Comparison of ENCODE assay signal across 11 cellular contexts in genomic region chr11:113895367-113896155, GRCh38. TPM values are rescaled to one million over a fixed set of nuclear protein-coding genes. Genes with fewer than 3 reads are reported as not detected.
DNase-seq lines count a peak whose midpoint lies in the region; ATAC-seq and TF ChIP-seq lines count a peak whose summit lies in the region.
"Had no signal": no experiment of that assay in that cellular context is flagged by ENCODE, and none has a peak within 500 bp of the region (broad histone marks: within the 10 kb centered on the region; RNA-seq: fewer than 3 reads in every experiment).

No MANE protein-coding gene starts in this region.

- no peak overlapping the region for H2BK5ac ChIP-seq in IMR-90 (ENCODE audit: low read depth, low read length, poor library complexity, severe bottlenecking)

- no CpG with 5 or more reads among the region's 10 CpGs for WGBS in IMR-90 (ENCODE audit: extremely low coverage in 2 of 2, insufficient read length in 1 of 2), 2 experiments
- 40% methylated on average over 10 of the region's 10 CpGs for WGBS in hepatocyte (ENCODE audit: low lambda C conversion rate, missing lambda C conversion rate)

- dilution Hi-C loops in IMR-90 (cut with HindIII; ENCODE audit: low sequenced_read_pairs, unreplicated experiment), result no loop called here

- no peak overlapping the region for H2BK15ac ChIP-seq in IMR-90 (ENCODE audit: low read depth, low read length)

- H4K8ac ChIP-seq in IMR-90 (ENCODE audit: low read depth in 2 of 2, low read length in 2 of 2), result no peak overlapping the region

- no peak overlapping the region for H3K4me3 Mint-ChIP-seq in chondrocyte (ENCODE audit: unreplicated experiment)

- H3K4me2 ChIP-seq in IMR-90 (ENCODE audit: low read depth, low read length) (no peak overlapping the region), hepatocyte (no peak overlapping the region)

- no peaks in the 10 kb centered on the region for H3K36me3 Mint-ChIP-seq in chondrocyte (ENCODE audit: low read depth)

- H3K27ac Mint-ChIP-seq in chondrocyte (ENCODE audit: unreplicated experiment), result no peak overlapping the region

- no peak for TF ChIP-seq POLR2A in IMR-90 (IDR thresholded peaks at IDR 0.05; ENCODE audit: low read depth, low read length)

- POLR2A ChIA-PET in IMR-90 (lab: Charles Lee; ENCODE audit: unreplicated experiment) (no interaction called here), Panc1 (lab: Charles Lee) (interaction anchor here (0.6 kb wide), 1 partner anchor 160 kb away, joined by 9 read pairs; no protein-coding TSS in a partner anchor)

- H3K36me3 ChIP-seq in IMR-90 (ENCODE audit: control insufficient read depth, insufficient read depth, low read length), result no peaks in the 10 kb centered on the region
- H3K36me3 ChIP-seq in Panc1 (ENCODE audit: control insufficient read depth, insufficient read depth, low read length), result no peaks in the 10 kb centered on the region
- H3K36me3 ChIP-seq in left lung, result no peaks in the 10 kb centered on the region
- no peaks in the 10 kb centered on the region for H3K36me3 ChIP-seq in hepatocyte (replicated peaks; ENCODE audit: insufficient read depth, low read depth)
- H3K36me3 ChIP-seq: suprapubic skin had no signal

- H3K9ac ChIP-seq in IMR-90 (ENCODE audit: low read depth, low read length), result no peak overlapping the region

- ATAC-seq in IMR-90 (ENCODE audit: low read depth) (peak; percentile 35; the same call in 1 of the 2 replicates), Panc1 (peak; percentile 62), left lung (peak; percentile 31), GM18517 (IDR thresholded peaks at IDR 0.05; ENCODE audit: unreplicated experiment) (no peak)

- no peak overlapping the region for H3K18ac ChIP-seq in IMR-90 (ENCODE audit: low read depth, low read length)

- no peaks in the 10 kb centered on the region for H3K9me1 ChIP-seq in IMR-90 (ENCODE audit: insufficient read depth, low read length)

- H3K9me2 ChIP-seq in hepatocyte (replicated peaks; ENCODE audit: insufficient read depth), result no peaks in the 10 kb centered on the region

- no peak overlapping the region for H3K4me3 ChIP-seq in IMR-90 (ENCODE audit: insufficient read depth, low read depth, low read length)
- H3K4me3 ChIP-seq in Panc1 (ENCODE audit: low read depth in 2 of 2, low read length in 2 of 2), result no peak overlapping the region
- H3K4me3 ChIP-seq in left lung, result no peak overlapping the region
- H3K4me3 ChIP-seq in hepatocyte, result no peak overlapping the region
- H3K4me3 ChIP-seq: suprapubic skin had no signal

- DNase-seq in COLO668 (lab: John Stamatoyannopoulos, UW; ENCODE audit: unreplicated experiment), result peak; percentile 18
- DNase-seq in IMR-90, result no peak
- no peak for DNase-seq in Panc1 (ENCODE audit: low read depth, low spot score)
- no peak for DNase-seq in left lung
- no peak for DNase-seq in hepatocyte (ENCODE audit: low spot score)
- DNase-seq in activated CD4-positive, alpha-beta T cell treated with anti-CD3 and anti-CD28 coated beads for 4 hours, result no peak
- DNase-seq in chondrocyte (ENCODE audit: low spot score), result no peak
- DNase-seq: activated T-cell treated with anti-CD3 and anti-CD28 coated beads for 4 hours, SHP77 treated with DMSO at 0.1 percent for 48 hours had no signal

- H3K23ac ChIP-seq in IMR-90 (ENCODE audit: low read depth, low read length), result no peak overlapping the region

- H3K4me1 Mint-ChIP-seq in chondrocyte (ENCODE audit: low read depth), result peaks cover 9% of the 10 kb centered on the region

- H2AFZ ChIP-seq in IMR-90 (replicated peaks; ENCODE audit: low read length, poor library complexity) (no peak overlapping the region), hepatocyte (no peak overlapping the region)

- no peak overlapping the region for H3K14ac ChIP-seq in IMR-90 (replicated peaks; ENCODE audit: low read depth, low read length)

- no peak overlapping the region for H4K91ac ChIP-seq in IMR-90 (ENCODE audit: insufficient read depth, low read depth, low read length)

- no peak overlapping the region for H3K27ac ChIP-seq in IMR-90 (ENCODE audit: insufficient read depth, low read length)
- H3K27ac ChIP-seq in Panc1 (ENCODE audit: low read length), result no peak overlapping the region
- no peak overlapping the region for H3K27ac ChIP-seq in left lung
- no peak overlapping the region for H3K27ac ChIP-seq in hepatocyte
- H3K27ac ChIP-seq: suprapubic skin had no signal

- H4K20me1 ChIP-seq in IMR-90 (ENCODE audit: insufficient read depth, low read length) (no peaks in the 10 kb centered on the region), hepatocyte (ENCODE audit: insufficient read depth, poor library complexity, severe bottlenecking) (no peaks in the 10 kb centered on the region)

- H3K56ac ChIP-seq in IMR-90 (ENCODE audit: extremely low read depth, insufficient read depth, low read length), result no peak overlapping the region

- CTCF ChIA-PET in IMR-90 (lab: Yijun Ruan, JAX), result interaction anchor here (0.6 to 5.3 kb wide), 10 partner anchors 10 to 598 kb away, joined by 3 to 43 read pairs (median 4); partner anchors contain the start of gene HTR3B
- CTCF ChIA-PET in Panc1 (lab: Charles Lee), result interaction anchor here (0.7 to 2.0 kb wide), 5 partner anchors 72 to 374 kb away, joined by 3 to 26 read pairs (median 5); no protein-coding TSS in a partner anchor

- no peak overlapping the region for H3K4ac ChIP-seq in IMR-90 (ENCODE audit: low read depth, low read length)

- intact Hi-C loops in IMR-90 (cut with micrococcal nuclease) (loop anchor here (1.0 to 5.0 kb wide), 3 partner anchors 97 to 367 kb away; no protein-coding TSS in a partner anchor), Panc1 (cut with micrococcal nuclease; ENCODE audit: unreplicated experiment) (loop anchor here (1.0 to 5.0 kb wide), 2 partner anchors 97 to 367 kb away; no protein-coding TSS in a partner anchor), left lung (cut with DNase I) (loop anchor here in 1 of 2 donors (10.0 kb wide), 1 partner anchor 369 kb away; no protein-coding TSS in a partner anchor)

- H3K27me3 Mint-ChIP-seq in chondrocyte (ENCODE audit: low read depth), result peaks cover 15% of the 10 kb centered on the region

- BruUV-seq in IMR-90 (replicated peaks; lab: Mats Ljungman, UMichigan) (no TSS peak), Panc1 (replicated peaks; lab: Mats Ljungman, UMichigan) (no TSS peak)

- no peak overlapping the region for H2BK20ac ChIP-seq in IMR-90 (ENCODE audit: low read depth, low read length)

- H3K27me3 ChIP-seq in IMR-90 (ENCODE audit: control insufficient read depth, insufficient read depth, low read length), result peaks cover 9% of the 10 kb centered on the region
- peaks cover 6% of the 10 kb centered on the region; the same call in 1 of the 2 replicates for H3K27me3 ChIP-seq in Panc1 (ENCODE audit: control insufficient read depth, insufficient read depth, low read length)
- H3K27me3 ChIP-seq in left lung, result no peaks in the 10 kb centered on the region
- no peaks in the 10 kb centered on the region for H3K27me3 ChIP-seq in hepatocyte
- H3K27me3 ChIP-seq: suprapubic skin had no signal

- H3K79me1 ChIP-seq in IMR-90 (ENCODE audit: low read depth in 1 of 2, low read length in 2 of 2), result no peaks in the 10 kb centered on the region

- in situ Hi-C loops in IMR-90 (cut with MboI; ENCODE audit: low sequenced_read_pairs) (loop anchor here (5.0 kb wide), 1 partner anchor 367 kb away; no protein-coding TSS in a partner anchor), Panc1 (cut with HindIII; ENCODE audit: low pct_unique_long_range_greater_than_20kb, low sequenced_read_pairs) (no loop called here)

- H2BK120ac ChIP-seq in IMR-90 (ENCODE audit: low read depth, low read length), result no peak overlapping the region

- TF ChIP-seq RAD21 in IMR-90 (IDR thresholded peaks at IDR 0.05; ENCODE audit: low read length), result no peak

- TF ChIP-seq CTCF in IMR-90 (conservative IDR thresholded peaks at IDR 0.05; ENCODE audit: low read depth, low read length) (no peak), Panc1 (IDR thresholded peaks at IDR 0.05) (no peak), left lung (IDR thresholded peaks at IDR 0.05) (no peak), hepatocyte (IDR thresholded peaks at IDR 0.05; ENCODE audit: poor library complexity) (no peak), chondrocyte (IDR thresholded peaks at IDR 0.05) (no peak)

- no peaks in the 10 kb centered on the region for H3K9me3 Mint-ChIP-seq in chondrocyte (ENCODE audit: low read depth)

- H3K4me1 ChIP-seq in IMR-90 (ENCODE audit: control insufficient read depth, insufficient read depth, low read length), result no peaks in the 10 kb centered on the region
- H3K4me1 ChIP-seq in Panc1 (ENCODE audit: control insufficient read depth, insufficient read depth, low read length), result no peaks in the 10 kb centered on the region
- H3K4me1 ChIP-seq in left lung, result no peaks in the 10 kb centered on the region
- H3K4me1 ChIP-seq in hepatocyte (ENCODE audit: insufficient read depth), result no peaks in the 10 kb centered on the region
- H3K4me1 ChIP-seq: suprapubic skin had no signal

- H3K9me3 ChIP-seq in IMR-90 (ENCODE audit: control insufficient read depth, insufficient read depth, low read length), result no peaks in the 10 kb centered on the region
- H3K9me3 ChIP-seq in Panc1 (ENCODE audit: control insufficient read depth, insufficient read depth, low read depth, low read length), result no peaks in the 10 kb centered on the region
- no peaks in the 10 kb centered on the region for H3K9me3 ChIP-seq in left lung
- no peaks in the 10 kb centered on the region for H3K9me3 ChIP-seq in hepatocyte (ENCODE audit: low read depth)
- H3K9me3 ChIP-seq: suprapubic skin had no signal

- no peak overlapping the region for H2AK5ac ChIP-seq in IMR-90 (ENCODE audit: low read depth, low read length)

- no peak overlapping the region for H4K5ac ChIP-seq in IMR-90 (ENCODE audit: low read depth, low read length)

- H2AK9ac ChIP-seq in IMR-90 (replicated peaks; ENCODE audit: low read depth, low read length, poor library complexity), result no peak overlapping the region

- H3K79me2 ChIP-seq in hepatocyte, result no peaks in the 10 kb centered on the region

TF ChIP-seq in IMR-90, 13 proteins besides CTCF, POLR2A, EP300 and RAD21 (continues in another document):
- TF ChIP-seq MAZ (IDR thresholded peaks at IDR 0.05; ENCODE audit: borderline replicate concordance, low read depth, low read length), result no peak

RNA-seq across cellular contexts. Expression of gene HTR3B, which starts 9.0 kb away (rescaled TPM):
- total RNA-seq in IMR-90 (2012; rRNA removed), result not detected in 2 replicates
- polyA plus RNA-seq in IMR-90 (2012; rRNA removed), result not detected in 2 replicates
- polyA plus RNA-seq in IMR-90 (2012; cell fraction: cytosol; rRNA removed), result not detected in 2 replicates
- not detected in 2 replicates for polyA plus RNA-seq in IMR-90 (2012; cell fraction: nucleus; rRNA removed; ENCODE audit: low replicate concordance)
- total RNA-seq in Panc1 (2021; ENCODE audit: unreplicated experiment), result not detected
- polyA plus RNA-seq in Panc1 (2012; ENCODE audit: insufficient read length), result not detected
- not detected for total RNA-seq in left lung
- total RNA-seq in hepatocyte, result 0.16 and 0.77 TPM in 2 replicates
- polyA plus RNA-seq in hepatocyte, result 0.42 TPM in 1 of 2 replicates, not detected in the other
- not detected in 3 replicates for total RNA-seq in chondrocyte
- total RNA-seq: suprapubic skin had no signal

RNA-seq across cellular contexts. Expression of gene USP28, which starts 20.2 kb away (rescaled TPM):
- total RNA-seq in IMR-90 (2012; rRNA removed) (24.7 and 36.0 TPM in 2 replicates), Panc1 (2021; ENCODE audit: unreplicated experiment) (52.3 TPM), left lung (10 to 100 TPM; 21.7 TPM), hepatocyte (32.1 and 39.5 TPM in 2 replicates), chondrocyte (27.0 to 34.1 TPM (median 33.3 TPM) in 3 replicates)
- polyA plus RNA-seq in IMR-90 (2012; rRNA removed) (14.5 and 17.0 TPM in 2 replicates), hepatocyte (12.5 and 16.1 TPM in 2 replicates)
- polyA plus RNA-seq in IMR-90 (2012; cell fraction: cytosol; rRNA removed), result 5.7 and 9.8 TPM in 2 replicates
- polyA plus RNA-seq in IMR-90 (2012; cell fraction: nucleus; rRNA removed; ENCODE audit: low replicate concordance), result 6.3 and 25.3 TPM in 2 replicates
- 23.2 TPM for polyA plus RNA-seq in Panc1 (2012; ENCODE audit: insufficient read length)
